In genomic region chr22:27554106-27554814, GRCh38 we compare ENCODE assay signal across 12 cellular contexts.
DNase-seq lines count a peak whose midpoint lies in the region; ATAC-seq and TF ChIP-seq lines count a peak whose summit lies in the region.
"Had no signal": no experiment of that assay in that cellular context is flagged by ENCODE, and none has a peak within 500 bp of the region (broad histone marks: within the 10 kb centered on the region; RNA-seq: fewer than 3 reads in every experiment).

No MANE protein-coding gene starts in this region.

- no peaks in the 10 kb centered on the region for H3K4me1 ChIP-seq in RWPE2 (ENCODE audit: insufficient read depth, poor library complexity, severe bottlenecking)

- DNase-seq in NCI-H510A treated with DMSO at 0.1 percent for 48 hours (lab: John Stamatoyannopoulos, UW) (peak; percentile 36), NCI-H510A (lab: John Stamatoyannopoulos, UW) (no peak), RWPE2 (ENCODE audit: low spot score) (no peak), fibroblast of villous mesenchyme (ENCODE audit: low read depth) (peak; percentile 72), stromal cell of bone marrow (ENCODE audit: low read depth) (peak; percentile 21), DMS53 treated with DMSO at 0.1 percent for 48 hours (lab: John Stamatoyannopoulos, UW; ENCODE audit: unreplicated experiment) (no peak), epidermal melanocyte (ENCODE audit: insufficient read length, low spot score) (no peak)
- no peak for DNase-seq in stimulated activated CD8-positive, alpha-beta memory T cell treated with anti-CD3 and anti-CD28 coated beads, Interleukin-4, amount 100 ng/mL, for 48 hours
- DNase-seq: activated CD4-positive, alpha-beta T cell treated with anti-CD3 and anti-CD28 coated beads, Interleukin-2, amount 10 ng/mL, durations not matched to agents 7 days and 5 days; GF-D8; Karpas-422; NCI-H446 treated with DMSO at 0.1 percent for 48 hours had no signal

- no peak overlapping the region for H3K27ac ChIP-seq in RWPE2 (ENCODE audit: poor library complexity, severe bottlenecking)

- H3K27me3 ChIP-seq in RWPE2 (ENCODE audit: insufficient read depth, poor library complexity, severe bottlenecking) = no peaks in the 10 kb centered on the region

- no peaks in the 10 kb centered on the region for H3K36me3 ChIP-seq in RWPE2 (ENCODE audit: low read depth)

- H3K9me3 ChIP-seq in RWPE2 (ENCODE audit: severe bottlenecking) = no peaks in the 10 kb centered on the region

- TF ChIP-seq CTCF in RWPE2 (IDR thresholded peaks at IDR 0.05; ENCODE audit: poor library complexity, severe bottlenecking) (no peak), fibroblast of villous mesenchyme (IDR thresholded peaks at IDR 0.05; ENCODE audit: insufficient read depth, low read depth, low read length) (no peak)

- ATAC-seq in RWPE2 (ENCODE audit: low read depth) = peak; percentile 57

- H3K4me3 ChIP-seq in RWPE2 (ENCODE audit: severe bottlenecking) = no peak overlapping the region
- no peak overlapping the region for H3K4me3 ChIP-seq in fibroblast of villous mesenchyme (ENCODE audit: low read depth, low read length)

Comparison
In these comparisons a context has a peak if more than half of its experiments do, and no peak if none do; other contexts are left out.
1. DNase-seq: peak in NCI-H510A treated with DMSO at 0.1 percent for 48 hours (single experiment), fibroblast of villous mesenchyme (single experiment) and stromal cell of bone marrow (single experiment); none in NCI-H510A (single experiment), RWPE2 (single experiment), DMS53 treated with DMSO at 0.1 percent for 48 hours (single experiment), stimulated activated CD8-positive, alpha-beta memory T cell treated with anti-CD3 and anti-CD28 coated beads, Interleukin-4, amount 100 ng/mL, for 48 hours (single experiment) and epidermal melanocyte (single experiment).